1 cellular context compared by ENCODE assay signal in genomic region chr6:166529058-166529457, GRCh38. TPM values are rescaled to one million over a fixed set of nuclear protein-coding genes. Genes with fewer than 3 reads are reported as not detected.
"Had no signal": no experiment of that assay in that cellular context is flagged by ENCODE, and none has a peak within 500 bp of the region (broad histone marks: within the 10 kb centered on the region; RNA-seq: fewer than 3 reads in every experiment).

No MANE protein-coding gene starts in this region.

RNA-seq across cellular contexts. Expression of gene RAMACL, which starts 57.4 kb away (rescaled TPM):
- polyA plus RNA-seq: naive thymus-derived CD4-positive, alpha-beta T cell had no signal
